Comparison of ENCODE assay signal across 6 cellular contexts in genomic region chr4:90598741-90599140, GRCh38.
"Had no signal": no experiment of that assay in that cellular context is flagged by ENCODE, and none has a peak within 500 bp of the region (broad histone marks: within the 10 kb centered on the region; RNA-seq: fewer than 3 reads in every experiment).

No MANE protein-coding gene starts in this region.

- H3K9ac ChIP-seq: GM23248 had no signal

- ATAC-seq: K562 had no signal

- H3K27ac ChIP-seq: GM23248 had no signal

- H3K4me3 ChIP-seq: GM23248, K562 had no signal

- DNase-seq: GM23248, GOT3, H9, HCEC 1CT, IMR-90 had no signal

- H2AFZ ChIP-seq: GM23248 had no signal
